In the genomic region with DNA sequence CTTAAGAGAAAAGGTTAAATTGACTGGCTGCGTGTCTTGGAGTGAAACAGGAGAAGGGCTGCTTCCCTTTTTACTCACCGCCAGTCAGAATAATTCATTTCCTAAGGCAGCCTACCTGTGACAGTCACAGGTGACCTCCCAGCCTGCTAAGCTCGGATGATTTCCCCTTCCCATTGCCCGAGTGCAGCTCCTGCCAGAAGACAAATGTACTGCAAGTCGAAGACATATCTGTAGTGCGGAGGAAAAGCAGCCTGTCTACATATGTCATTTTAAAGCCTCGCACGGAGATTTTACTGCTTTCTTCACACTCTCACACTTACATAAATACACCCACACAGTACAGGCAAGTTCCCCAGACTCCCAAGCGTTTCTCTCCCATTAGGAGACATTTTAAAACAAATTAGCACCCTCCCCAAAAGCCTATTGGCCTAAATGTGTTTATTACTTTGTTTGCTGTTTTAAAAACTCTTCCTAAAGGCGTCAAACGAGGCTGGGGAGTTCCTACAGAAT, we compare ENCODE assay signal across 9 cellular contexts.
DNase-seq lines count a peak whose midpoint lies in the region; ATAC-seq and TF ChIP-seq lines count a peak whose summit lies in the region.
"Had no signal": no experiment of that assay in that cellular context is flagged by ENCODE, and none has a peak within 500 bp of the region (broad histone marks: within the 10 kb centered on the region; RNA-seq: fewer than 3 reads in every experiment).

No MANE protein-coding gene starts in this region.

- in situ Hi-C loops in GM13977 (cut with MboI; ENCODE audit: low pct_unique_long_range_greater_than_20kb, low sequenced_read_pairs, unreplicated experiment), result loop anchor here (25.0 kb wide), 2 partner anchors 475 to 675 kb away; a partner anchor contains a TSS

- H3K27me3 Mint-ChIP-seq in HFFc6 (ENCODE audit: insufficient read depth) (peaks cover 11% of the 10 kb centered on the region), nephron progenitor cell (ENCODE audit: low read depth, poor library complexity) (peaks cover 2% of the 10 kb centered on the region)
- H3K27me3 Mint-ChIP-seq in CD8-positive, alpha-beta T cell (ENCODE audit: low read depth), result peaks cover 2% of the 10 kb centered on the region

- H3K4me3 Mint-ChIP-seq in HFFc6 (peak overlapping the region; percentile 83), nephron progenitor cell (peak overlapping the region; percentile 73)
- H3K4me3 Mint-ChIP-seq in CD8-positive, alpha-beta T cell, result no peak overlapping the region

- no peaks in the 10 kb centered on the region for H3K9me3 ChIP-seq in CD8-positive, alpha-beta T cell (ENCODE audit: low read length)
- H3K9me3 ChIP-seq: Peyer's patch had no signal

- POLR2A ChIA-PET in CD8-positive, alpha-beta T cell (lab: Charles Lee), result no interaction called here

- H3K4me3 ChIP-seq in epithelial cell of esophagus (ENCODE audit: low read length), result no peak overlapping the region
- H3K4me3 ChIP-seq in CD8-positive, alpha-beta T cell (ENCODE audit: low read depth, low read length), result no peak overlapping the region

- CTCF ChIA-PET in CD8-positive, alpha-beta T cell (lab: Charles Lee), result no interaction called here

- intact Hi-C loops in CD8-positive, alpha-beta T cell (cut with DNase I, micrococcal nuclease), result no loop called here

- H3K36me3 ChIP-seq in CD8-positive, alpha-beta T cell (ENCODE audit: insufficient read depth, low read length), result no peaks in the 10 kb centered on the region
- H3K36me3 ChIP-seq: Peyer's patch had no signal

- H3K27ac Mint-ChIP-seq in HFFc6 (no peak overlapping the region), nephron progenitor cell (peak overlapping the region; percentile 96)
- no peak overlapping the region for H3K27ac Mint-ChIP-seq in CD8-positive, alpha-beta T cell

- H3K4me1 Mint-ChIP-seq in HFFc6 (ENCODE audit: low read depth) (peaks cover 56% of the 10 kb centered on the region), nephron progenitor cell (peaks cover 100% of the 10 kb centered on the region)
- H3K4me1 Mint-ChIP-seq in CD8-positive, alpha-beta T cell (ENCODE audit: low read depth), result no peaks in the 10 kb centered on the region

- no peak for ATAC-seq in CD8-positive, alpha-beta T cell

- no peaks in the 10 kb centered on the region for H3K4me1 ChIP-seq in CD8-positive, alpha-beta T cell (ENCODE audit: insufficient read depth, low read length)

- TF ChIP-seq CTCF in GM13977 (IDR thresholded peaks at IDR 0.05; ENCODE audit: extremely low read depth, insufficient read depth, missing control alignments) (peak; percentile 36), HFFc6 (IDR thresholded peaks at IDR 0.05) (no peak), epithelial cell of esophagus (IDR thresholded peaks at IDR 0.05; ENCODE audit: insufficient read depth, low read depth, low read length, missing control alignments) (peak; percentile 36), nephron progenitor cell (IDR thresholded peaks at IDR 0.05) (no peak)
- TF ChIP-seq CTCF in CD8-positive, alpha-beta T cell (IDR thresholded peaks at IDR 0.05), result no peak

- DNase-seq in GM13977 (ENCODE audit: low spot score) (peak; percentile 25), HFFc6 (peak; percentile 3), NCI-H187 treated with DMSO at 0.1 percent for 48 hours (lab: John Stamatoyannopoulos, UW) (peak; percentile 45), epithelial cell of esophagus (ENCODE audit: low read depth) (peak; percentile 74), nephron progenitor cell (peak; percentile 31), MV-4-11 (lab: John Stamatoyannopoulos, UW) (no peak)
- no peak for DNase-seq in CD8-positive, alpha-beta T cell
- DNase-seq in activated CD8-positive, alpha-beta memory T cell treated with anti-CD3 and anti-CD28 coated beads for 24 hours, result no peak

- H3K27me3 ChIP-seq in CD8-positive, alpha-beta T cell (ENCODE audit: insufficient read depth, low read length), result no peaks in the 10 kb centered on the region
- H3K27me3 ChIP-seq: Peyer's patch had no signal

- no peaks in the 10 kb centered on the region for H3K9me3 Mint-ChIP-seq in HFFc6
- H3K9me3 Mint-ChIP-seq in nephron progenitor cell, result no peaks in the 10 kb centered on the region
- peaks cover 2% of the 10 kb centered on the region for H3K9me3 Mint-ChIP-seq in CD8-positive, alpha-beta T cell

- H3K36me3 Mint-ChIP-seq in HFFc6 (ENCODE audit: low read depth), result no peaks in the 10 kb centered on the region
- no peaks in the 10 kb centered on the region for H3K36me3 Mint-ChIP-seq in nephron progenitor cell (ENCODE audit: low read depth)
- no peaks in the 10 kb centered on the region for H3K36me3 Mint-ChIP-seq in CD8-positive, alpha-beta T cell

- no peak overlapping the region for H3K27ac ChIP-seq in CD8-positive, alpha-beta T cell (ENCODE audit: low read depth, low read length)

Comparison
In these comparisons a context has a peak if more than half of its experiments do, and no peak if none do; other contexts are left out.
1. DNase-seq: peak in GM13977 (single experiment), HFFc6 (single experiment), NCI-H187 treated with DMSO at 0.1 percent for 48 hours (single experiment), epithelial cell of esophagus (single experiment) and nephron progenitor cell (single experiment); none in MV-4-11 (single experiment), CD8-positive, alpha-beta T cell (0 of 7) and activated CD8-positive, alpha-beta memory T cell treated with anti-CD3 and anti-CD28 coated beads for 24 hours (single experiment).
2. CTCF ChIP-seq: peak in GM13977 (single experiment) and epithelial cell of esophagus (single experiment); none in HFFc6 (single experiment), nephron progenitor cell (single experiment) and CD8-positive, alpha-beta T cell (single experiment).